10 cellular contexts compared by ENCODE assay signal in the genomic region with DNA sequence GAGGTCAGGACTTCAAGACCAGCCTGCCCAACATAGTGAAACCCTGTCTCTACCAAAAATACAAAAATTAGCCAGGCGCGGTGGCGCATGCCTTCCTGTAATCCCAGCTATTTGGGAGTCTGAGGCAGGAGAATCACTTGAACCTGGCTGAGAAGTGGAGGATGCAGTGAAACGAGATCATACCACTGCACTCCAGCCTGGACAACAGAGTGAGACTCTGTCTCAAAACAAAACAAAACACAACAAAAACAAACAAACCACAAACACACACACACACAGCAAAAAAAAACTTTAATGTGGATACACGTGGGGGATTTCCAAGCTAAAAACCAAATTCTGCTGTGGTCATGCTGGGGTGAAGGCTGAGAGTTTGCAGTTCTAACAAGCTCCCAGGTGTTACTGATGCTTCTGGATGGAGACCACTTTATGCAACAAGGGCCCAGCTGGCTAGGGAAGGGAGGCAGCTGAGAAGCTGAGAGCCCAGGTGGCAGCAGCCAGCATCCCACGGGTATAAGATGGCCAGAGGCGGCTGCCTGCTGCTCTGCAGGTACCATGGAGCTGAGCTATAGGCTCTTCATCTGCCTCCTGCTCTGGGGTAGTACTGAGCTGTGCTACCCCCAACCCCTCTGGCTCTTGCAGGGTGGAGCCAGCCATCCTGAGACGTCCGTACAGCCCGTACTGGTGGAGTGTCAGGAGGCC. TPM values are rescaled to one million over a fixed set of nuclear protein-coding genes. Genes with fewer than 3 reads are reported as not detected.
A peak's percentile ranks its signal among the peaks of the same experiment; 100 is the strongest.
DNase-seq lines count a peak whose midpoint lies in the region; ATAC-seq and TF ChIP-seq lines count a peak whose summit lies in the region.
"Had no signal": no experiment of that assay in that cellular context is flagged by ENCODE, and none has a peak within 500 bp of the region (broad histone marks: within the 10 kb centered on the region; RNA-seq: fewer than 3 reads in every experiment).

A gene (plus strand): TSS at position 538 of the 699 bp plus-strand sequence. CDS start 15 bp downstream, at position 553.

- H3K4me1 Mint-ChIP-seq in CD8-positive, alpha-beta memory T cell = peaks cover 7 to 13% (median 12%) of the 10 kb centered on the region in 3 donors

- H3K4me3 ChIP-seq in CD8-positive, alpha-beta memory T cell (ENCODE audit: low read length) = no peak within 1 kb of the TSS
- no peak within 1 kb of the TSS for H3K4me3 ChIP-seq in testis
- H3K4me3 ChIP-seq: colonic mucosa had no signal

- H3K9me3 Mint-ChIP-seq in CD8-positive, alpha-beta memory T cell = no peaks in the 10 kb centered on the region

- H3K27ac Mint-ChIP-seq in CD8-positive, alpha-beta memory T cell = peak within 1 kb of the TSS in 5 of 8 donors; percentile 29 to 83 (median 47)

- H3K36me3 ChIP-seq in CD8-positive, alpha-beta memory T cell (ENCODE audit: insufficient read depth, low read length) = no peaks in the 10 kb centered on the region
- no peaks in the 10 kb centered on the region for H3K36me3 ChIP-seq in testis (ENCODE audit: low read depth, missing control alignments)
- H3K36me3 ChIP-seq: colonic mucosa had no signal

- TF ChIP-seq CTCF in testis (IDR thresholded peaks at IDR 0.05) (no peak), GM20000 (IDR thresholded peaks at IDR 0.05; ENCODE audit: extremely low read depth, missing control alignments) (no peak)

- ATAC-seq in GM19351 (IDR thresholded peaks at IDR 0.05; ENCODE audit: unreplicated experiment) = peak; percentile 79

- H3K9me3 ChIP-seq in CD8-positive, alpha-beta memory T cell (ENCODE audit: low read length) = no peaks in the 10 kb centered on the region
- no peaks in the 10 kb centered on the region for H3K9me3 ChIP-seq in testis
- H3K9me3 ChIP-seq: colonic mucosa had no signal

- H3K36me3 Mint-ChIP-seq in CD8-positive, alpha-beta memory T cell = no peaks in the 10 kb centered on the region

- DNase-seq in CD8-positive, alpha-beta memory T cell = peak in 1 of 5 donors; percentile 21
- DNase-seq in NCI-H2107 (lab: John Stamatoyannopoulos, UW) (peak; percentile 29), epithelial cell of prostate (ENCODE audit: low read depth, low spot score) (no peak), testis (no peak), NCI-H187 treated with DMSO at 0.1 percent for 48 hours (lab: John Stamatoyannopoulos, UW) (no peak), GM20000 (ENCODE audit: low spot score) (no peak)
- no peak for DNase-seq in stimulated activated CD4-positive, alpha-beta T cell treated with anti-CD3 and anti-CD28 coated beads, Interleukin-2, amount 100 ng/mL, for 48 hours
- DNase-seq: activated CD4-positive, CD25-positive, alpha-beta regulatory T cell; colonic mucosa had no signal

- intact Hi-C loops in testis (cut with DNase I; ENCODE audit: low total_unique reads) = no loop called here

- H3K4me3 Mint-ChIP-seq in CD8-positive, alpha-beta memory T cell = peak within 1 kb of the TSS in 1 of 7 donors; percentile 49

- no peak within 1 kb of the TSS for H3K27ac ChIP-seq in CD8-positive, alpha-beta memory T cell (ENCODE audit: low read depth, low read length)
- peak within 1 kb of the TSS; percentile 97 for H3K27ac ChIP-seq in epithelial cell of prostate
- H3K27ac ChIP-seq in testis = no peak within 1 kb of the TSS
- H3K27ac ChIP-seq: colonic mucosa had no signal

- no peaks in the 10 kb centered on the region for H3K27me3 ChIP-seq in CD8-positive, alpha-beta memory T cell (ENCODE audit: insufficient read depth, low read length, poor library complexity, severe bottlenecking)
- no peaks in the 10 kb centered on the region for H3K27me3 ChIP-seq in testis
- H3K27me3 ChIP-seq: colonic mucosa had no signal

- CTCF ChIA-PET in CD8-positive, alpha-beta memory T cell (lab: Charles Lee) = no interaction called here

- TF ChIP-seq POLR2A in testis (IDR thresholded peaks at IDR 0.05) = no peak

- H3K4me1 ChIP-seq in CD8-positive, alpha-beta memory T cell (ENCODE audit: insufficient read depth, low read length) = no peaks in the 10 kb centered on the region
- no peaks in the 10 kb centered on the region for H3K4me1 ChIP-seq in testis
- H3K4me1 ChIP-seq: colonic mucosa had no signal

- H3K27me3 Mint-ChIP-seq in CD8-positive, alpha-beta memory T cell = peaks cover 7 to 11% of the 10 kb centered on the region in 2 donors

- 85 to 89% methylated on average over 9 to 10 of the region's 10 CpGs for WGBS in testis, 2 donors

- POLR2A ChIA-PET in CD8-positive, alpha-beta memory T cell (lab: Charles Lee) = interaction anchor here (0.5 kb wide), 1 partner anchor 23 kb away, joined by 3 read pairs; no protein-coding TSS in a partner anchor

RNA-seq across cellular contexts. Expression of the gene that starts here (rescaled TPM):
- 1 to 10 TPM; 1.6 TPM for total RNA-seq in CD8-positive, alpha-beta memory T cell
- 2.2 TPM for polyA plus RNA-seq in CD8-positive, alpha-beta memory T cell
- total RNA-seq in testis = 1 to 10 TPM; 1.7 to 3.5 TPM
- 2.0 TPM for polyA plus RNA-seq in testis (ENCODE audit: insufficient read depth, low read depth, low replicate concordance)
